In genomic region chr1:150267896-150268295, GRCh38 we compare ENCODE assay signal across 9 cellular contexts. TPM values are rescaled to one million over a fixed set of nuclear protein-coding genes. Genes with fewer than 3 reads are reported as not detected.
DNase-seq lines count a peak whose midpoint lies in the region; ATAC-seq lines count a peak whose summit lies in the region.
"Had no signal": no experiment of that assay in that cellular context is flagged by ENCODE, and none has a peak within 500 bp of the region (broad histone marks: within the 10 kb centered on the region; RNA-seq: fewer than 3 reads in every experiment).

No MANE protein-coding gene starts in this region.

- H2AFZ ChIP-seq in Karpas-422 (ENCODE audit: low read length) = no peak overlapping the region

- H3K27ac ChIP-seq in Karpas-422 (ENCODE audit: low read length) = peak overlapping the region; percentile 67; the same call in 1 of the 2 replicates

- H3K9me3 ChIP-seq in Karpas-422 (ENCODE audit: low read length) = no peaks in the 10 kb centered on the region

- H3K36me3 ChIP-seq in Karpas-422 (ENCODE audit: insufficient read depth, low read length) = peaks cover 20% of the 10 kb centered on the region

- peak overlapping the region; percentile 96 for H3K9ac ChIP-seq in Karpas-422 (ENCODE audit: low read length)

- peak overlapping the region; percentile 95 for H3K27ac Mint-ChIP-seq in dendritic cell treated with granulocyte-macrophage colony-stimulating factor and Interleukin-4, amounts not matched to agents 40 ng/mL and 50 ng/mL, for 4 days
- H3K27ac Mint-ChIP-seq in naive B cell = peak overlapping the region; percentile 98 to 100 (median 99)

- peaks cover 72% of the 10 kb centered on the region for H3K4me1 Mint-ChIP-seq in dendritic cell treated with granulocyte-macrophage colony-stimulating factor and Interleukin-4, amounts not matched to agents 40 ng/mL and 50 ng/mL, for 4 days (ENCODE audit: low read depth)
- H3K4me1 Mint-ChIP-seq in naive B cell = peaks cover 32 to 40% (median 32%) of the 10 kb centered on the region in 3 donors

- peak; percentile 21 for DNase-seq in AG08395 (ENCODE audit: low spot score)
- DNase-seq in Karpas-422 = no peak
- DNase-seq in naive B cell = no peak
- no peak for DNase-seq in effector CD8-positive, alpha-beta T cell (lab: John Stamatoyannopoulos, UW)
- no peak for DNase-seq in NCI-H2029 treated with DMSO at 0.1 percent for 48 hours (lab: John Stamatoyannopoulos, UW)

- H3K36me3 Mint-ChIP-seq in dendritic cell treated with granulocyte-macrophage colony-stimulating factor and Interleukin-4, amounts not matched to agents 40 ng/mL and 50 ng/mL, for 4 days (ENCODE audit: low read depth) = peaks cover 50% of the 10 kb centered on the region
- H3K36me3 Mint-ChIP-seq in naive B cell = peaks cover 0 to 7% of the 10 kb centered on the region in 2 donors

- H3K4me3 ChIP-seq in Karpas-422 (ENCODE audit: low read length) = peak overlapping the region; percentile 93

- peak overlapping the region; percentile 99 for H3K4me3 Mint-ChIP-seq in dendritic cell treated with granulocyte-macrophage colony-stimulating factor and Interleukin-4, amounts not matched to agents 40 ng/mL and 50 ng/mL, for 4 days
- H3K4me3 Mint-ChIP-seq in naive B cell = peak overlapping the region; percentile 97 to 100 (median 98)

- H4K20me1 ChIP-seq in Karpas-422 (ENCODE audit: insufficient read depth, low read depth, low read length) = peaks cover 4% of the 10 kb centered on the region; the same call in 1 of the 2 replicates

- ATAC-seq in naive B cell (ENCODE audit: low read depth in 2 of 2) (no peak), HG03460 (IDR thresholded peaks at IDR 0.05; ENCODE audit: unreplicated experiment) (no peak), HG03045 (IDR thresholded peaks at IDR 0.05; ENCODE audit: unreplicated experiment) (no peak)

- no peaks in the 10 kb centered on the region for H3K9me2 ChIP-seq in Karpas-422 (replicated peaks; ENCODE audit: insufficient read depth, low read length)

- no peaks in the 10 kb centered on the region for H3K27me3 ChIP-seq in Karpas-422 (ENCODE audit: low read length)

- H3K79me2 ChIP-seq in Karpas-422 (ENCODE audit: low read length) = peaks cover 22% of the 10 kb centered on the region

- H3K27me3 Mint-ChIP-seq in dendritic cell treated with granulocyte-macrophage colony-stimulating factor and Interleukin-4, amounts not matched to agents 40 ng/mL and 50 ng/mL, for 4 days = no peaks in the 10 kb centered on the region
- H3K27me3 Mint-ChIP-seq in naive B cell = peaks cover 0 to 13% (median 4%) of the 10 kb centered on the region in 3 donors

- no peaks in the 10 kb centered on the region for H3K9me3 Mint-ChIP-seq in dendritic cell treated with granulocyte-macrophage colony-stimulating factor and Interleukin-4, amounts not matched to agents 40 ng/mL and 50 ng/mL, for 4 days
- no peaks in the 10 kb centered on the region for H3K9me3 Mint-ChIP-seq in naive B cell

- intact Hi-C loops in dendritic cell treated with granulocyte-macrophage colony-stimulating factor and Interleukin-4, amounts not matched to agents 40 ng/mL and 50 ng/mL, for 4 days (cut with micrococcal nuclease) = loop anchor here (2.0 kb wide), 1 partner anchor 31 kb away; the partner anchor contains the start of gene ANP32E

- peaks cover 38% of the 10 kb centered on the region for H3K4me1 ChIP-seq in Karpas-422 (ENCODE audit: low read length)

- H3K4me2 ChIP-seq in Karpas-422 (ENCODE audit: low read depth, low read length, poor library complexity, severe bottlenecking) = peak overlapping the region; percentile 86

RNA-seq across cellular contexts. Expression of gene APH1A, which starts 0.9 kb away (rescaled TPM):
- total RNA-seq in Karpas-422 (2014; rRNA removed; shearing (Covaris generic); ENCODE audit: low replicate concordance) = 122 and 130 TPM in 2 replicates
- polyA plus RNA-seq in naive B cell (ENCODE audit: low read depth in 6 of 6) = 100 to 1,000 TPM in 2 of 6 donors, 10 to 100 TPM in 4; 81.7 to 106 (median 91.3) TPM

RNA-seq across cellular contexts. Expression of gene C1orf54, which starts 4.7 kb away (rescaled TPM):
- 5.1 and 21.2 TPM in 2 replicates for total RNA-seq in Karpas-422 (2014; rRNA removed; shearing (Covaris generic); ENCODE audit: low replicate concordance)
- 1 to 10 TPM; 1.0 to 3.8 (median 2.0) TPM for polyA plus RNA-seq in naive B cell (ENCODE audit: low read depth in 6 of 6)

RNA-seq across cellular contexts. Expression of gene CA14, which starts 10.3 kb away (rescaled TPM):
- total RNA-seq in Karpas-422 (2014; rRNA removed; shearing (Covaris generic); ENCODE audit: low replicate concordance) = 0.22 and 0.45 TPM in 2 replicates
- 1 to 10 TPM in 3 of 6 donors, under 1 TPM in 3; 0.76 to 1.8 (median 1.0) TPM for polyA plus RNA-seq in naive B cell (ENCODE audit: low read depth in 6 of 6)
- total RNA-seq: mesenteric fat pad had no signal

RNA-seq across cellular contexts. Expression of gene CIART, which starts 14.5 kb away (rescaled TPM):
- 4.1 and 4.9 TPM in 2 replicates for total RNA-seq in Karpas-422 (2014; rRNA removed; shearing (Covaris generic); ENCODE audit: low replicate concordance)
- under 1 TPM in 1 of 6 donors, not detected in 5; 0.22 TPM for polyA plus RNA-seq in naive B cell (ENCODE audit: low read depth in 6 of 6)

RNA-seq across cellular contexts. Expression of gene MRPS21, which starts 25.8 kb away (rescaled TPM):
- total RNA-seq in Karpas-422 (2014; rRNA removed; shearing (Covaris generic); ENCODE audit: low replicate concordance) = 71.0 and 75.0 TPM in 2 replicates
- polyA plus RNA-seq in naive B cell (ENCODE audit: low read depth in 6 of 6) = 10 to 100 TPM; 62.4 to 93.0 (median 82.4) TPM
